ENCODE assay signal across 1 cellular context in genomic region chr10:17671307-17671706, GRCh38.
TF ChIP-seq lines count a peak whose summit lies in the region.

No MANE protein-coding gene starts in this region.

TF ChIP-seq in K562, 482 proteins besides CTCF, POLR2A, EP300 and RAD21 (continued from another document):
- TF ChIP-seq HMBOX1 (IDR thresholded peaks at IDR 0.05) (peak; percentile 44; the same call in 1 of the 2 replicates), FOS (IDR thresholded peaks at IDR 0.05; ENCODE audit: extremely low read depth, insufficient read length) (no peak)
